Comparison of ENCODE assay signal across 19 cellular contexts in the genomic region with DNA sequence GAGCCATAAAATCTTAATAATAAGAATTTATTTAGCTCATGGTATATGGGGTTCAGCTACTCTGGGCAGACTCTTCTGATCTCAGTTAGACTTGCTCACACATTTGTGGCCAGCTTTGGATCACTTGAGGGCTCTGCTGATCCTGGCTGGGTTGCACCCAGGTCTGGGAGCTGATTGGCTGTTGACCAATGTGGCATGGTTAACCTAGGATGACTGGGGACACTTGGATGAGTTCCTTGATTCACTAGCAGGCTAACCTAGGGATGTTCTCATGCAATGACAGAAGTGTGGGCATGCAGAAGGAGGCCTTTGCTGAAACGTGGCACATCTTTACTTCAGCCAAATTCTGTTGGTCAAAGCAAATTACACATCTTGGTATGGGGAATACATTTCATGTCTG.
DNase-seq lines count a peak whose midpoint lies in the region; ATAC-seq, FAIRE-seq and TF ChIP-seq lines count a peak whose summit lies in the region.
"Had no signal": no experiment of that assay in that cellular context is flagged by ENCODE, and none has a peak within 500 bp of the region (broad histone marks: within the 10 kb centered on the region; RNA-seq: fewer than 3 reads in every experiment).

No MANE protein-coding gene starts in this region.

- no peak overlapping the region for H3K4me3 Mint-ChIP-seq in activated naive CD4-positive, alpha-beta T cell treated with anti-CD3 and anti-CD28 coated beads, Interleukin-2, amount 50 U/mL, for 24 hours
- no peak overlapping the region for H3K4me3 Mint-ChIP-seq in central memory CD8-positive, alpha-beta T cell
- H3K4me3 Mint-ChIP-seq: B cell; CD8-positive, alpha-beta memory T cell; IgD-negative memory B cell had no signal

- ATAC-seq in activated naive CD4-positive, alpha-beta T cell treated with anti-CD3 and anti-CD28 coated beads, Interleukin-2, amount 50 U/mL, for 72 hours: no peak
- ATAC-seq in central memory CD8-positive, alpha-beta T cell (replicated peaks; ENCODE audit: extremely low read depth, poor library complexity, severe bottlenecking): no peak
- ATAC-seq in upper lobe of right lung: peak; percentile 28

- peaks cover 12% of the 10 kb centered on the region for H3K36me3 Mint-ChIP-seq in activated naive CD4-positive, alpha-beta T cell treated with anti-CD3 and anti-CD28 coated beads, Interleukin-2, amount 50 U/mL, for 24 hours
- H3K36me3 Mint-ChIP-seq in activated naive CD4-positive, alpha-beta T cell treated with anti-CD3 and anti-CD28 coated beads, Interleukin-2, amount 50 U/mL, for 72 hours: no peaks in the 10 kb centered on the region
- H3K36me3 Mint-ChIP-seq in central memory CD8-positive, alpha-beta T cell (ENCODE audit: insufficient read depth): peaks cover 10% of the 10 kb centered on the region

- H3K4me3 ChIP-seq in upper lobe of right lung: no peak overlapping the region
- H3K4me3 ChIP-seq: BLaER1 treated with 17β-estradiol and CSF1 and Interleukin-3, amounts not matched to agents 10 nM and 100 nM; GM23248 had no signal

- FAIRE-seq in GM12891 (lab: Jason Lieb, UNC): peak; percentile 20
- FAIRE-seq: G401.6, GM12892, GM18507, HTR-8/SVneo had no signal

- no peaks in the 10 kb centered on the region for H3K9me3 ChIP-seq in upper lobe of right lung

- intact Hi-C loops in upper lobe of right lung (cut with DNase I): no loop called here

- H3K27ac Mint-ChIP-seq in activated naive CD4-positive, alpha-beta T cell treated with anti-CD3 and anti-CD28 coated beads, Interleukin-2, amount 50 U/mL, for 24 hours: peak overlapping the region; percentile 46
- no peak overlapping the region for H3K27ac Mint-ChIP-seq in activated naive CD4-positive, alpha-beta T cell treated with anti-CD3 and anti-CD28 coated beads, Interleukin-2, amount 50 U/mL, for 72 hours
- H3K27ac Mint-ChIP-seq in central memory CD8-positive, alpha-beta T cell (ENCODE audit: low read depth): peak overlapping the region; percentile 63
- H3K27ac Mint-ChIP-seq: B cell had no signal

- no peak for TF ChIP-seq POLR2A in GM12891 (IDR thresholded peaks at IDR 0.05; ENCODE audit: low read depth, low read length)

- TF ChIP-seq CTCF in upper lobe of right lung (IDR thresholded peaks at IDR 0.05): no peak

- no peak overlapping the region for H3K27ac ChIP-seq in upper lobe of right lung
- H3K27ac ChIP-seq: BLaER1 treated with 17β-estradiol and CSF1 and Interleukin-3, amounts not matched to agents 10 nM and 100 nM; GM23248 had no signal

- H3K27me3 Mint-ChIP-seq in activated naive CD4-positive, alpha-beta T cell treated with anti-CD3 and anti-CD28 coated beads, Interleukin-2, amount 50 U/mL, for 24 hours: no peaks in the 10 kb centered on the region
- H3K27me3 Mint-ChIP-seq in central memory CD8-positive, alpha-beta T cell: no peaks in the 10 kb centered on the region
- H3K27me3 Mint-ChIP-seq: B cell; CD8-positive, alpha-beta memory T cell had no signal

- DNase-seq in activated naive CD4-positive, alpha-beta T cell treated with anti-CD3 and anti-CD28 coated beads, Interleukin-2, amount 50 U/mL, for 72 hours (ENCODE audit: low spot score in 2 of 2): no peak
- DNase-seq in GM12891 (ENCODE audit: insufficient read length, low spot score): no peak
- no peak for DNase-seq in central memory CD8-positive, alpha-beta T cell (ENCODE audit: low spot score in 2 of 2)
- DNase-seq in upper lobe of right lung: no peak
- no peak for DNase-seq in GOT3 (lab: John Stamatoyannopoulos, UW)
- DNase-seq in stimulated activated naive CD4-positive, alpha-beta T cell treated with Interleukin-2 at 50 U/mL for 16 hours (lab: John Stamatoyannopoulos, UW): no peak
- DNase-seq: 8988T; CD8-positive, alpha-beta memory T cell; COR-L47; GM23248; H7 had no signal

- H3K4me1 ChIP-seq in upper lobe of right lung: no peaks in the 10 kb centered on the region

- no peaks in the 10 kb centered on the region for H3K27me3 ChIP-seq in upper lobe of right lung
- H3K27me3 ChIP-seq: BLaER1 treated with 17β-estradiol and CSF1 and Interleukin-3, amounts not matched to agents 10 nM and 100 nM had no signal

- no peaks in the 10 kb centered on the region for H3K9me3 Mint-ChIP-seq in activated naive CD4-positive, alpha-beta T cell treated with anti-CD3 and anti-CD28 coated beads, Interleukin-2, amount 50 U/mL, for 24 hours
- peaks cover 0 to 4% of the 10 kb centered on the region in 2 donors for H3K9me3 Mint-ChIP-seq in activated naive CD4-positive, alpha-beta T cell treated with anti-CD3 and anti-CD28 coated beads, Interleukin-2, amount 50 U/mL, for 72 hours
- H3K9me3 Mint-ChIP-seq in central memory CD8-positive, alpha-beta T cell: no peaks in the 10 kb centered on the region
- H3K9me3 Mint-ChIP-seq: CD8-positive, alpha-beta memory T cell; IgD-negative memory B cell had no signal

- peaks cover 4% of the 10 kb centered on the region for H3K4me1 Mint-ChIP-seq in activated naive CD4-positive, alpha-beta T cell treated with anti-CD3 and anti-CD28 coated beads, Interleukin-2, amount 50 U/mL, for 24 hours
- H3K4me1 Mint-ChIP-seq in central memory CD8-positive, alpha-beta T cell: peaks cover 15% of the 10 kb centered on the region
- H3K4me1 Mint-ChIP-seq: B cell; CD8-positive, alpha-beta memory T cell had no signal

- H3K36me3 ChIP-seq in upper lobe of right lung: peaks cover 33% of the 10 kb centered on the region

TF ChIP-seq in GM12891, 5 proteins besides CTCF, POLR2A, EP300 and RAD21:
- TF ChIP-seq TAF1 (IDR thresholded peaks at IDR 0.05; ENCODE audit: low read depth, low read length) (no peak), PAX5 (IDR thresholded peaks at IDR 0.05; ENCODE audit: insufficient read depth, low read length, severe bottlenecking) (no peak), SPI1 (IDR thresholded peaks at IDR 0.05; ENCODE audit: low read depth, low read length) (no peak), POLR2AphosphoS5 (IDR thresholded peaks at IDR 0.05; ENCODE audit: low read depth, low read length) (no peak), POU2F2 (IDR thresholded peaks at IDR 0.05; ENCODE audit: low read depth, low read length) (no peak)

Comparison
In these comparisons a context has a peak if more than half of its experiments do, and no peak if none do; other contexts are left out.
1. H3K27ac Mint-ChIP-seq: peak in activated naive CD4-positive, alpha-beta T cell treated with anti-CD3 and anti-CD28 coated beads, Interleukin-2, amount 50 U/mL, for 24 hours (single experiment) and central memory CD8-positive, alpha-beta T cell (single experiment); none in activated naive CD4-positive, alpha-beta T cell treated with anti-CD3 and anti-CD28 coated beads, Interleukin-2, amount 50 U/mL, for 72 hours (0 of 2).